ENCODE assay signal across 12 cellular contexts in genomic region chr6:168713839-168714238, GRCh38.
DNase-seq lines count a peak whose midpoint lies in the region; ATAC-seq and TF ChIP-seq lines count a peak whose summit lies in the region.
"Had no signal": no experiment of that assay in that cellular context is flagged by ENCODE, and none has a peak within 500 bp of the region (broad histone marks: within the 10 kb centered on the region; RNA-seq: fewer than 3 reads in every experiment).

No MANE protein-coding gene starts in this region.

- H3K27me3 ChIP-seq in cardiac muscle cell = no peaks in the 10 kb centered on the region
- H3K27me3 ChIP-seq in upper lobe of left lung = no peaks in the 10 kb centered on the region

- peak; percentile 41 for TF ChIP-seq CTCF in cardiac muscle cell (IDR thresholded peaks at IDR 0.05; ENCODE audit: low read depth, low read length)
- TF ChIP-seq CTCF in upper lobe of left lung (IDR thresholded peaks at IDR 0.05) = peak in 4 of 6 experiments; percentile 5 to 41 (median 22)

- no peak overlapping the region for H3K4me3 ChIP-seq in cardiac muscle cell
- H3K4me3 ChIP-seq in upper lobe of left lung = no peak overlapping the region
- H3K4me3 ChIP-seq: dorsolateral prefrontal cortex had no signal

- intact Hi-C loops in Right ventricle myocardium inferior (cut with DNase I) (no loop called here), sciatic nerve (cut with DNase I) (no loop called here)

- ATAC-seq in Right ventricle myocardium inferior (no peak), upper lobe of left lung (ENCODE audit: low FRiP score in 2 of 2) (peak in 1 of 2 donors; percentile 20), GM21390 (IDR thresholded peaks at IDR 0.05; ENCODE audit: unreplicated experiment) (no peak), sciatic nerve (no peak)

- no peak overlapping the region for H3K27ac ChIP-seq in cardiac muscle cell
- no peak overlapping the region for H3K27ac ChIP-seq in upper lobe of left lung
- H3K27ac ChIP-seq: dorsolateral prefrontal cortex, parathyroid adenoma had no signal

- no peak for TF ChIP-seq EP300 in upper lobe of left lung (IDR thresholded peaks at IDR 0.05)

- DNase-seq in cardiac muscle cell (ENCODE audit: low read depth in 1 of 2, low spot score in 1 of 2) (peak in 1 of 2 donors; percentile 22), Right ventricle myocardium inferior (ENCODE audit: missing footprints) (no peak), RKO (ENCODE audit: low spot score) (peak; percentile 71), iris pigment epithelial cell (ENCODE audit: low read depth) (peak; percentile 2), upper lobe of left lung (no peak), sciatic nerve (ENCODE audit: low spot score) (no peak), SKM-1 treated with dmso at 0.1 percent for 144 hours (lab: John Stamatoyannopoulos, UW; ENCODE audit: unreplicated experiment) (no peak)
- DNase-seq: CD4-positive, CD25-positive, alpha-beta regulatory T cell; dorsolateral prefrontal cortex; NCI-H2081 had no signal

- no peaks in the 10 kb centered on the region for H3K4me1 ChIP-seq in cardiac muscle cell (ENCODE audit: low read depth)
- H3K4me1 ChIP-seq in upper lobe of left lung = no peaks in the 10 kb centered on the region
- H3K4me1 ChIP-seq: parathyroid adenoma had no signal

- no peaks in the 10 kb centered on the region for H3K9me3 ChIP-seq in cardiac muscle cell (ENCODE audit: low read depth)
- no peaks in the 10 kb centered on the region for H3K9me3 ChIP-seq in upper lobe of left lung

- H3K36me3 ChIP-seq in cardiac muscle cell (no peaks in the 10 kb centered on the region), upper lobe of left lung (no peaks in the 10 kb centered on the region)

- TF ChIP-seq POLR2A in upper lobe of left lung (IDR thresholded peaks at IDR 0.05) = no peak

- WGBS in upper lobe of left lung, 2 donors = 94 to 96% methylated on average over 3 of the region's 3 CpGs

Comparison
In these comparisons a context has a peak if more than half of its experiments do, and no peak if none do; other contexts are left out.
1. DNase-seq: peak in RKO (single experiment) and iris pigment epithelial cell (single experiment); none in Right ventricle myocardium inferior (single experiment), upper lobe of left lung (0 of 2), sciatic nerve (single experiment) and SKM-1 treated with dmso at 0.1 percent for 144 hours (single experiment).